In genomic region chr6:47362857-47363461, GRCh38 we compare ENCODE assay signal across 1 cellular context.
A peak's percentile ranks its signal among the peaks of the same experiment; 100 is the strongest.
TF ChIP-seq lines count a peak whose summit lies in the region.

No MANE protein-coding gene starts in this region.

TF ChIP-seq in HepG2, 621 proteins besides CTCF, POLR2A, EP300 and RAD21 (continued from another document and continues in another):
- TF ChIP-seq ZBTB44 (CRISPR knock-in tag; IDR thresholded peaks at IDR 0.05), result no peak
- TF ChIP-seq ZNF7 (CRISPR knock-in tag; IDR thresholded peaks at IDR 0.05), result peak; percentile 49; the same call in 1 of the 2 replicates
- no peak for TF ChIP-seq FOSL1 (CRISPR knock-in tag; IDR thresholded peaks at IDR 0.05; ENCODE audit: borderline replicate concordance)
- TF ChIP-seq PBX2 (CRISPR knock-in tag; IDR thresholded peaks at IDR 0.05), result no peak
- TF ChIP-seq CSRNP1 (CRISPR knock-in tag; IDR thresholded peaks at IDR 0.05), result no peak
- TF ChIP-seq ZSCAN30 (CRISPR knock-in tag; IDR thresholded peaks at IDR 0.05), result no peak
- TF ChIP-seq SNRNP70 (IDR thresholded peaks at IDR 0.05; ENCODE audit: low read depth, low read length), result no peak
- no peak for TF ChIP-seq ISX (CRISPR knock-in tag; conservative IDR thresholded peaks at IDR 0.05)
- peak; percentile 75 for TF ChIP-seq ATF7 (IDR thresholded peaks at IDR 0.05)
- TF ChIP-seq ATF7 (CRISPR knock-in tag; IDR thresholded peaks at IDR 0.05), result no peak
- TF ChIP-seq MEIS1 (CRISPR knock-in tag; IDR thresholded peaks at IDR 0.05; ENCODE audit: borderline replicate concordance), result no peak
- no peak for TF ChIP-seq SALL2 (CRISPR knock-in tag; IDR thresholded peaks at IDR 0.05)
- TF ChIP-seq ZNF766 (CRISPR knock-in tag; IDR thresholded peaks at IDR 0.05; ENCODE audit: borderline replicate concordance), result no peak
- peak; percentile 9; the same call in 1 of the 2 replicates for TF ChIP-seq ZBTB40 (IDR thresholded peaks at IDR 0.05)
- TF ChIP-seq ZBTB40 (CRISPR knock-in tag; IDR thresholded peaks at IDR 0.05), result no peak
- TF ChIP-seq ZNF33B (CRISPR knock-in tag; IDR thresholded peaks at IDR 0.05), result no peak
- TF ChIP-seq USF2 (IDR thresholded peaks at IDR 0.05; ENCODE audit: low read depth, low read length), result peak; percentile 95
- peak; percentile 93; the same call in 1 of the 2 replicates for TF ChIP-seq USF2 (CRISPR knock-in tag; IDR thresholded peaks at IDR 0.05; ENCODE audit: borderline replicate concordance)
- TF ChIP-seq DRAP1 (CRISPR knock-in tag; IDR thresholded peaks at IDR 0.05), result no peak
- TF ChIP-seq RCOR2 (CRISPR knock-in tag; IDR thresholded peaks at IDR 0.05), result no peak
- no peak for TF ChIP-seq MTERF4 (CRISPR knock-in tag; IDR thresholded peaks at IDR 0.05)
- TF ChIP-seq MAFF (IDR thresholded peaks at IDR 0.05; ENCODE audit: low read depth, low read length), result no peak
- peak; percentile 79; the same call in 1 of the 2 replicates for TF ChIP-seq SMAD3 (CRISPR knock-in tag; IDR thresholded peaks at IDR 0.05)
- no peak for TF ChIP-seq ZNF234 (CRISPR knock-in tag; conservative IDR thresholded peaks at IDR 0.05)
- no peak for TF ChIP-seq ZNF275 (CRISPR knock-in tag; IDR thresholded peaks at IDR 0.05; ENCODE audit: borderline replicate concordance)
- peak; percentile 47; the same call in 1 of the 2 replicates for TF ChIP-seq SOX13 (IDR thresholded peaks at IDR 0.05)
- TF ChIP-seq SOX13 (CRISPR knock-in tag; conservative IDR thresholded peaks at IDR 0.05 in 1 of 2, IDR thresholded peaks at IDR 0.05 in 1 of 2), result peak; percentile 27 to 74; a peak in 2 of 4 replicates
- TF ChIP-seq NR2F1 (CRISPR knock-in tag; IDR thresholded peaks at IDR 0.05), result peak in 1 of 2 experiments; percentile 31; a peak in 2 of 4 replicates
- no peak for TF ChIP-seq STAG1 (CRISPR knock-in tag; IDR thresholded peaks at IDR 0.05)
- TF ChIP-seq NFYB (CRISPR knock-in tag; IDR thresholded peaks at IDR 0.05), result no peak
- peak; percentile 63 to 99 for TF ChIP-seq ATF4 (CRISPR knock-in tag; IDR thresholded peaks at IDR 0.05)
- no peak for TF ChIP-seq ZNF33A (CRISPR knock-in tag; IDR thresholded peaks at IDR 0.05; ENCODE audit: borderline replicate concordance)
- no peak for TF ChIP-seq NRL (CRISPR knock-in tag; IDR thresholded peaks at IDR 0.05; ENCODE audit: borderline replicate concordance)
- TF ChIP-seq ZNF597 (CRISPR knock-in tag; IDR thresholded peaks at IDR 0.05), result no peak
- TF ChIP-seq MLLT10 (CRISPR knock-in tag; IDR thresholded peaks at IDR 0.05), result no peak
- TF ChIP-seq ARNT2 (CRISPR knock-in tag; IDR thresholded peaks at IDR 0.05; ENCODE audit: low read depth), result no peak
- TF ChIP-seq POLR2AphosphoS5 (IDR thresholded peaks at IDR 0.05; ENCODE audit: low read depth, low read length), result no peak
- peak; percentile 78 for TF ChIP-seq HNF4A (CRISPR knock-in tag; IDR thresholded peaks at IDR 0.05)
- TF ChIP-seq ZFP36L2 (CRISPR knock-in tag; IDR thresholded peaks at IDR 0.05), result no peak
- TF ChIP-seq ZNF3 (CRISPR knock-in tag; IDR thresholded peaks at IDR 0.05), result no peak
- TF ChIP-seq GZF1 (CRISPR knock-in tag; IDR thresholded peaks at IDR 0.05), result no peak
- no peak for TF ChIP-seq ZBTB42 (CRISPR knock-in tag; IDR thresholded peaks at IDR 0.05)
- peak; percentile 83 for TF ChIP-seq CEBPB (IDR thresholded peaks at IDR 0.05; ENCODE audit: borderline replicate concordance, low read depth, low read length)
- TF ChIP-seq FOXK1 (CRISPR knock-in tag; IDR thresholded peaks at IDR 0.05; ENCODE audit: borderline replicate concordance, low read depth), result peak; percentile 74; the same call in 1 of the 2 replicates
